In the genomic region with DNA sequence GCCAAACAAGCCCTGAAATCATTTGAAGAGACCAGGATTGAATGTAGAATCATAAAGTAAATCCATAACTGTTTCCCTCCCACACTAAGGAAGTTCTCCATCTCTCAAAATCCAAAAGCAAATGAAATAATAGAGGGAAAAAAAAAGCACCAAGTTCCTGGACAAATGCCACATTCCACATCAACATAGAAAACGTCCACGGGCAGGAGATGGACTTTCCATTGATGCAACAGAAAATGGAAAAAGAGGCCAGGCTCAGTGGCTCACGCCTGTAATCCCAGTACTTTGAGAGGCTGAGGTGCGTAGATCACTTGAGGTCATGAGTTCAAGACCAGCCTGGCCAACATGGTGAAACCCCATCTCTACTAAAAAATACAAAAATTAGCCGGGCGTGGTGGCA, we compare ENCODE assay signal across 25 cellular contexts.
"Had no signal": no experiment of that assay in that cellular context is flagged by ENCODE, and none has a peak within 500 bp of the region (broad histone marks: within the 10 kb centered on the region; RNA-seq: fewer than 3 reads in every experiment).

No MANE protein-coding gene starts in this region.

- H3K36me3 ChIP-seq: colonic mucosa, esophagus squamous epithelium, gastrocnemius medialis, lower lobe of right lung, neutrophil, pancreas, sigmoid colon, stomach, tibial nerve, upper lobe of left lung had no signal

- H3K36me3 Mint-ChIP-seq: natural killer cell had no signal

- H3K27ac Mint-ChIP-seq: dendritic cell treated with granulocyte-macrophage colony-stimulating factor and Interleukin-4, amounts not matched to agents 40 ng/mL and 50 ng/mL, for 4 days; natural killer cell; stimulated activated effector memory CD8-positive, alpha-beta T cell treated with anti-CD3 and anti-CD28 coated beads, Interleukin-12 subunit alpha, Interleukin-12 subunit beta, amount 100 ng/mL, for 72 hours had no signal

- H3K27me3 ChIP-seq: colonic mucosa, esophagus squamous epithelium, gastrocnemius medialis, neutrophil, pancreas, sigmoid colon, stomach, tibial nerve, upper lobe of left lung had no signal

- H3K27ac ChIP-seq: colonic mucosa, esophagus squamous epithelium, gastrocnemius medialis, lower lobe of right lung, neutrophil, pancreas, psoas muscle, stomach, upper lobe of left lung had no signal

- ATAC-seq: gastrocnemius medialis; left ventricle myocardium superior; lower lobe of right lung; natural killer cell; pancreas; psoas muscle; right cardiac atrium; stimulated activated effector memory CD8-positive, alpha-beta T cell treated with anti-CD3 and anti-CD28 coated beads, Interleukin-12 subunit alpha, Interleukin-12 subunit beta, amount 100 ng/mL, for 72 hours had no signal

- H3K27me3 Mint-ChIP-seq: dendritic cell treated with granulocyte-macrophage colony-stimulating factor and Interleukin-4, amounts not matched to agents 40 ng/mL and 50 ng/mL, for 4 days had no signal

- DNase-seq: cerebellar nuclear complex; colonic mucosa; effector memory CD4-positive, alpha-beta T cell; erythroblast; esophagus squamous epithelium; foreskin fibroblast; gastrocnemius medialis; head of caudate nucleus; left ventricle myocardium superior; lower lobe of right lung; natural killer cell; pancreas; psoas muscle; right cardiac atrium; sigmoid colon; stimulated activated CD4-positive, alpha-beta T cell treated with anti-CD3 and anti-CD28 coated beads, Interleukin-2, amount 100 ng/mL, for 24 hours; stimulated activated CD4-positive, alpha-beta T cell treated with anti-CD3 and anti-CD28 coated beads, Interleukin-4, amount 100 ng/mL, for 24 hours; stimulated activated naive CD4-positive, alpha-beta T cell treated with Interleukin-2 at 50 U/mL for 16 hours; stomach; upper lobe of left lung had no signal

- H3K4me3 Mint-ChIP-seq: dendritic cell treated with granulocyte-macrophage colony-stimulating factor and Interleukin-4, amounts not matched to agents 40 ng/mL and 50 ng/mL, for 4 days; natural killer cell; neural crest cell; stimulated activated effector memory CD8-positive, alpha-beta T cell treated with anti-CD3 and anti-CD28 coated beads, Interleukin-12 subunit alpha, Interleukin-12 subunit beta, amount 100 ng/mL, for 72 hours had no signal

- H3K4me1 ChIP-seq: colonic mucosa, lower lobe of right lung, upper lobe of left lung had no signal

- H3K9me3 Mint-ChIP-seq: dendritic cell treated with granulocyte-macrophage colony-stimulating factor and Interleukin-4, amounts not matched to agents 40 ng/mL and 50 ng/mL, for 4 days; natural killer cell had no signal

- H3K4me1 Mint-ChIP-seq: natural killer cell; stimulated activated effector memory CD8-positive, alpha-beta T cell treated with anti-CD3 and anti-CD28 coated beads, Interleukin-12 subunit alpha, Interleukin-12 subunit beta, amount 100 ng/mL, for 72 hours had no signal

- H3K9me3 ChIP-seq: colonic mucosa, gastrocnemius medialis, lower lobe of right lung, neutrophil, pancreas, psoas muscle, sigmoid colon, stomach, upper lobe of left lung had no signal

- H3K4me3 ChIP-seq: colonic mucosa, esophagus squamous epithelium, gastrocnemius medialis, lower lobe of right lung, pancreas, psoas muscle, sigmoid colon, stomach, tibial nerve, upper lobe of left lung had no signal
